ENCODE assay signal across 8 cellular contexts in genomic region chr7:26200113-26200443, GRCh38. TPM values are rescaled to one million over a fixed set of nuclear protein-coding genes. Genes with fewer than 3 reads are reported as not detected.
DNase-seq lines count a peak whose midpoint lies in the region; ATAC-seq and TF ChIP-seq lines count a peak whose summit lies in the region.

No MANE protein-coding gene starts in this region.

- H3K27me3 ChIP-seq in SU-DHL-6 (ENCODE audit: low read length) (no peaks in the 10 kb centered on the region), adipocyte (replicated peaks; ENCODE audit: control insufficient read depth, insufficient read depth, low read length) (no peaks in the 10 kb centered on the region), aorta (ENCODE audit: control insufficient read depth in 1 of 2, insufficient read depth in 2 of 2, low read length in 1 of 2) (no peaks in the 10 kb centered on the region)

- no peak overlapping the region for H2AFZ ChIP-seq in SU-DHL-6 (ENCODE audit: low read depth, low read length, severe bottlenecking)

- peaks cover 67% of the 10 kb centered on the region for H4K20me1 ChIP-seq in SU-DHL-6 (ENCODE audit: low read depth, low read length)

- TF ChIP-seq CTCF in SU-DHL-6 (IDR thresholded peaks at IDR 0.05; ENCODE audit: insufficient read depth, low read length, poor library complexity, severe bottlenecking), result no peak

- H3K4me2 ChIP-seq in SU-DHL-6 (ENCODE audit: low read depth, low read length, poor library complexity, severe bottlenecking), result peak overlapping the region; percentile 75

- H3K79me2 ChIP-seq in SU-DHL-6 (ENCODE audit: insufficient read depth, low read length), result peaks cover 90% of the 10 kb centered on the region

- H3K9me2 ChIP-seq in SU-DHL-6 (replicated peaks; ENCODE audit: insufficient read depth, low read length), result no peaks in the 10 kb centered on the region

- ATAC-seq in left ventricle myocardium superior, result peak; percentile 34
- peak; percentile 70 for ATAC-seq in aorta (ENCODE audit: low FRiP score)

- H3K4me3 ChIP-seq in SU-DHL-6 (ENCODE audit: insufficient read depth, low read length, poor library complexity, severe bottlenecking) (peak overlapping the region; percentile 99), adipocyte (ENCODE audit: low read length) (peak overlapping the region; percentile 99), aorta (ENCODE audit: low read length in 2 of 2) (peak overlapping the region; percentile 95 to 98)

- H3K9me3 ChIP-seq in SU-DHL-6 (ENCODE audit: insufficient read depth, low read length) (no peaks in the 10 kb centered on the region), adipocyte (ENCODE audit: control insufficient read depth, low read length) (no peaks in the 10 kb centered on the region), aorta (ENCODE audit: control insufficient read depth, low read length) (no peaks in the 10 kb centered on the region)

- intact Hi-C loops in left ventricle myocardium superior (cut with micrococcal nuclease) (no loop called here), aorta (cut with DNase I) (loop anchor here (10.0 kb wide), 2 partner anchors 955 to 965 kb away; partner anchors contain the start of genes HOXA3 (in 1 of the 2), HOXA7 (in 1 of the 2) and HOXA9 (in 1 of the 2))

- DNase-seq in NCI-H1417 (lab: John Stamatoyannopoulos, UW), result peak; percentile 80 to 95 (median 92)
- DNase-seq in NCI-H1417 treated with DMSO at 0.1 percent for 48 hours (lab: John Stamatoyannopoulos, UW), result no peak
- DNase-seq in KG1 (lab: John Stamatoyannopoulos, UW), result peak; percentile 64
- DNase-seq in adipocyte (ENCODE audit: low read depth), result peak; percentile 84
- DNase-seq in left ventricle myocardium superior, result peak; percentile 79
- DNase-seq in retina, result peak; percentile 96
- DNase-seq in aorta, result peak; percentile 76 to 89

- H3K36me3 ChIP-seq in SU-DHL-6 (ENCODE audit: low read length), result peaks cover 70% of the 10 kb centered on the region
- H3K36me3 ChIP-seq in adipocyte (ENCODE audit: control insufficient read depth, insufficient read depth, low read length, severe bottlenecking), result peaks cover 27% of the 10 kb centered on the region
- peaks cover 0 to 2% of the 10 kb centered on the region in 2 donors for H3K36me3 ChIP-seq in aorta (ENCODE audit: control insufficient read depth in 1 of 2, insufficient read depth in 2 of 2, low read length in 1 of 2)

- H3K4me1 ChIP-seq in adipocyte (ENCODE audit: control insufficient read depth, insufficient read depth, low read length) (peaks cover 47% of the 10 kb centered on the region), aorta (ENCODE audit: control insufficient read depth in 1 of 2, insufficient read depth in 2 of 2, low read length in 2 of 2) (peaks cover 0 to 6% of the 10 kb centered on the region in 2 donors)

- 0% methylated on average over 25 to 28 of the region's 28 CpGs for WGBS in aorta, 2 donors

- H3K27ac ChIP-seq in SU-DHL-6 (ENCODE audit: low read depth, low read length) (peak overlapping the region; percentile 97), aorta (ENCODE audit: low read depth in 1 of 2, low read length in 2 of 2) (peak overlapping the region; percentile 90 to 100)

- H3F3A ChIP-seq in SU-DHL-6 (ENCODE audit: insufficient read depth), result peaks cover 72% of the 10 kb centered on the region

- peak overlapping the region; percentile 98 for H3K9ac ChIP-seq in SU-DHL-6 (ENCODE audit: low read length)
- H3K9ac ChIP-seq in adipocyte (ENCODE audit: low read length), result peak overlapping the region; percentile 100

RNA-seq across cellular contexts. Expression of gene HNRNPA2B1, which starts 0.5 kb away (rescaled TPM):
- total RNA-seq in left ventricle myocardium superior (430 TPM), aorta (100 to 1,000 TPM; 332 to 354 TPM)
- polyA plus RNA-seq in aorta, result 100 to 1,000 TPM; 345 to 392 TPM

RNA-seq across cellular contexts. Expression of gene CBX3, which starts 1.5 kb away (rescaled TPM):
- 61.3 TPM for total RNA-seq in left ventricle myocardium superior
- 10 to 100 TPM; 74.8 to 86.6 TPM for total RNA-seq in aorta
- polyA plus RNA-seq in aorta, result 100 to 1,000 TPM in 1 of 2 donors, 10 to 100 TPM in 1; 83.0 to 143 TPM

RNA-seq across cellular contexts. Expression of gene NFE2L3, which starts 48.1 kb away (rescaled TPM):
- total RNA-seq in left ventricle myocardium superior (0.94 TPM), aorta (1 to 10 TPM; 1.8 to 3.1 TPM)
- 1 to 10 TPM in 1 of 2 donors, under 1 TPM in 1; 0.38 to 1.1 TPM for polyA plus RNA-seq in aorta
